ENCODE assay signal across 1 cellular context in the genomic region with DNA sequence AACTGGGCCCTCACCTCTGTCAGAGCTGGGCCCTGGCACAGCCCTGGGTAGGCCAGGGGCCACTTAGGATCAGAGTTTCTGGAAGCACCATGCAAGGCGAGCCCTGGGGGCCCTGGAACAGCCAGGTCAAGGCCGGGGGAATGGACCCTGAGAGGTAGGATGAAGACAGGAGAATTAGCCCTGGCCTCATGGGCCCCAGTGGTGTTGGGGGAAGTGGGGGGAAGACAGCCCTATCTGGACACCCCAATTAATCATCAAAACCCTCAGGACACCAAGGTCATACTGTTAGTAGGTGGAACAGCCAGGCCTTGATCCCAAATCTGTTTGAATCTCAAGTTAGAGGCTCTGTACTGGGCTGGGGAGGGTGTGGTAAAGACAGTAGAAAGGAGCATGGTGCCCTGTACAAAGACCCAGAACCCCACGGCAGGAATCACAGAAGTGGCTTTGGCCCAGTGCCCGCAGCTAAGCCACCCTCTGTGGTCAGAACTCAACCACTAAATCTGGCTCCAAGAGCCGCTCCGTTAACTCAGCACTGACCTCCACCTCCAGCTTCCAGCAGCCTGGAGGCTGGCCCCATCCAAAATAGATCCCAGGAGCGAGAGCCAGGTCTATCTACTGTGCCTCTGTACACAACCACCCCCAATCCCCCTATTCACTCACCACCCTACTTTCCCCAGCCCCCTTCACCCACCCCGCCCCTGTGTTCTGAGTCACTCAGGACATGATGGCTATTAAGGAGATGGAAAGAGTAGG.
TF ChIP-seq lines count a peak whose summit lies in the region.

No MANE protein-coding gene starts in this region.

TF ChIP-seq in H1, 55 proteins besides CTCF, POLR2A, EP300 and RAD21:
- TF ChIP-seq HDAC6 (IDR thresholded peaks at IDR 0.05; ENCODE audit: low read depth, low read length) (no peak), KDM1A (IDR thresholded peaks at IDR 0.05; ENCODE audit: borderline replicate concordance, low read length) (no peak), EGR1 (IDR thresholded peaks at IDR 0.05; ENCODE audit: borderline replicate concordance, low read depth, low read length) (no peak), TAF7 (optimal IDR thresholded peaks at IDR 0.05; ENCODE audit: borderline replicate concordance, low read depth, low read length) (no peak), JUN (IDR thresholded peaks at IDR 0.05; ENCODE audit: low read depth, low read length) (no peak), CHD2 (IDR thresholded peaks at IDR 0.05; ENCODE audit: low read length) (no peak), SUZ12 (IDR thresholded peaks at IDR 0.05; ENCODE audit: low read length) (no peak), ZNF274 (IDR thresholded peaks at IDR 0.05; ENCODE audit: borderline replicate concordance, extremely low read depth, low read length) (no peak), POLR2AphosphoS5 (IDR thresholded peaks at IDR 0.05; ENCODE audit: low read depth, low read length) (no peak), GTF2F1 (IDR thresholded peaks at IDR 0.05; ENCODE audit: borderline replicate concordance, low read depth, low read length) (no peak), KDM4A (IDR thresholded peaks at IDR 0.05; ENCODE audit: low read depth, low read length, severe bottlenecking) (no peak), SAP30 (IDR thresholded peaks at IDR 0.05; ENCODE audit: insufficient read depth, insufficient replicate concordance, low read length) (no peak), SIN3A (conservative IDR thresholded peaks at IDR 0.05 in 1 of 2, IDR thresholded peaks at IDR 0.05 in 1 of 2; ENCODE audit: low read depth in 1 of 2, low read length in 2 of 2) (no peak), TEAD4 (IDR thresholded peaks at IDR 0.05; ENCODE audit: low read depth, low read length) (no peak), GABPA (IDR thresholded peaks at IDR 0.05; ENCODE audit: borderline replicate concordance, insufficient read depth, low read length) (no peak), CHD1 (IDR thresholded peaks at IDR 0.05; ENCODE audit: low read depth, low read length) (no peak), ASH2L (IDR thresholded peaks at IDR 0.05; ENCODE audit: low read length) (no peak), EZH2 (IDR thresholded peaks at IDR 0.05; ENCODE audit: low read depth, low read length, severe bottlenecking) (no peak), CBX8 (IDR thresholded peaks at IDR 0.05; ENCODE audit: borderline replicate concordance, low read depth, low read length) (no peak)
